In the genomic region with DNA sequence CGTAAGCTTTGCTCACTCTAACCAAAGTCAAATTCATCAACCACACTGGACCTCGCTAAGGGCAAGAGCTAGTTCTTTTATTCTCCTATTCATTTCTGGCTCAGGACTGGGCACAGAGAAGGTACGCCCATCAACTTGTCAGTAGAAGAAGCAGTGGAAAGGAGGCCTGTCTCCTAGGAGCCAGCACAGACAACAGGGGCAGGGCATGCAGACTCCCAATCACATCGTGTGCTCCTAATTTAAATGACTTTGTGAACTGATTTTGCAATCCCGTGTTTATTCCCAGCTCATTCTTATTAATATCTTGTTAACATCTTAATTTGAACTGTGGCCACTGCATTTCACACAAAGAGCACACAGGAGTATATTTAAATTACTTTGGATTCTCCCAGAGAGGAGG, we compare ENCODE assay signal across 19 cellular contexts.
"Had no signal": no experiment of that assay in that cellular context is flagged by ENCODE, and none has a peak within 500 bp of the region (broad histone marks: within the 10 kb centered on the region; RNA-seq: fewer than 3 reads in every experiment).

No MANE protein-coding gene starts in this region.

- H3K36me3 ChIP-seq: ascending aorta, brain microvascular endothelial cell, left ventricle myocardium inferior, neutrophil, ovary, prostate gland had no signal

- H3K27ac ChIP-seq: ascending aorta, brain microvascular endothelial cell, left ventricle myocardium inferior, neutrophil, ovary, prostate gland had no signal

- ATAC-seq: activated CD8-positive, alpha-beta T cell treated with anti-CD3 and anti-CD28 coated beads, Interleukin-2, amount 10 ng/mL, durations not matched to agents 7 days and 5 days; effector memory CD8-positive, alpha-beta T cell; esophagus mucosa; natural killer cell treated with Interleukin-12 subunit alpha and Interleukin-12 subunit beta and Interleukin-15 and Interleukin-18, amount 100 ng/mL, for 72 hours had no signal

- H3K4me3 ChIP-seq: ascending aorta, left ventricle myocardium inferior, ovary, prostate gland had no signal

- DNase-seq: activated CD4-positive, alpha-beta T cell treated with anti-CD3 and anti-CD28 coated beads for 1 hour; activated CD4-positive, alpha-beta T cell treated with anti-CD3 and anti-CD28 coated beads, Interleukin-2, amount 50 U/mL, for 1 hour; activated CD8-positive, alpha-beta T cell treated with anti-CD3 and anti-CD28 coated beads, Interleukin-2, amount 10 ng/mL, durations not matched to agents 7 days and 5 days; activated gamma-delta T cell; activated naive CD4-positive, alpha-beta T cell treated with anti-CD3 and anti-CD28 coated beads, Interleukin-2, amount 50 U/mL, for 16 hours; brain microvascular endothelial cell; central memory CD4-positive, alpha-beta T cell; effector memory CD8-positive, alpha-beta T cell; kidney glomerular epithelial cell; left ventricle myocardium inferior; stimulated activated CD4-positive, alpha-beta T cell treated with anti-CD3 and anti-CD28 coated beads, Interleukin-4, amount 100 ng/mL, for 24 hours; stimulated activated naive CD4-positive, alpha-beta T cell treated with Interleukin-2 at 50 U/mL for 16 hours; T-helper 1 cell had no signal

- H3K27me3 ChIP-seq: ascending aorta, brain microvascular endothelial cell, neutrophil, ovary had no signal

- H3K9me3 ChIP-seq: ascending aorta, left ventricle myocardium inferior, neutrophil, ovary, prostate gland had no signal

- H3K4me1 ChIP-seq: ascending aorta, left ventricle myocardium inferior, prostate gland had no signal
